1 cellular context compared by ENCODE assay signal in genomic region chr12:113461666-113462065, GRCh38.
TF ChIP-seq lines count a peak whose summit lies in the region.

No MANE protein-coding gene starts in this region.

TF ChIP-seq in GM12878, 131 proteins besides CTCF, POLR2A, EP300 and RAD21:
- TF ChIP-seq TCF7 (IDR thresholded peaks at IDR 0.05; ENCODE audit: borderline replicate concordance) (no peak), CHD2 (IDR thresholded peaks at IDR 0.05; ENCODE audit: borderline replicate concordance, low read depth, low read length) (no peak), ZBTB4 (CRISPR knock-in tag; IDR thresholded peaks at IDR 0.05) (no peak), NFXL1 (IDR thresholded peaks at IDR 0.05; ENCODE audit: borderline replicate concordance) (no peak), FOXK2 (IDR thresholded peaks at IDR 0.05) (no peak), ELK1 (IDR thresholded peaks at IDR 0.05; ENCODE audit: low read depth, low read length) (no peak), TAF1 (IDR thresholded peaks at IDR 0.05; ENCODE audit: borderline replicate concordance, low read depth, low read length) (no peak), CUX1 (IDR thresholded peaks at IDR 0.05; ENCODE audit: insufficient replicate concordance, low read depth, low read length) (no peak), IKZF2 (IDR thresholded peaks at IDR 0.05) (no peak), SMAD5 (IDR thresholded peaks at IDR 0.05; ENCODE audit: low read depth) (no peak), NRF1 (conservative IDR thresholded peaks at IDR 0.05; ENCODE audit: low read depth, low read length) (no peak), MEF2B (IDR thresholded peaks at IDR 0.05; ENCODE audit: partially characterized antibody, poor library complexity, severe bottlenecking) (no peak), FOXM1 (IDR thresholded peaks at IDR 0.05; ENCODE audit: low read depth, low read length) (no peak), RCOR1 (conservative IDR thresholded peaks at IDR 0.05; ENCODE audit: low read depth, low read length) (no peak), MLLT1 (IDR thresholded peaks at IDR 0.05) (no peak), ATF2 (IDR thresholded peaks at IDR 0.05; ENCODE audit: low read length) (no peak), SUPT20H (IDR thresholded peaks at IDR 0.05; ENCODE audit: borderline replicate concordance, control insufficient read depth, low read depth, low read length) (no peak), FOS (IDR thresholded peaks at IDR 0.05; ENCODE audit: borderline replicate concordance, extremely low read depth, insufficient read length) (no peak)
